In the genomic region with DNA sequence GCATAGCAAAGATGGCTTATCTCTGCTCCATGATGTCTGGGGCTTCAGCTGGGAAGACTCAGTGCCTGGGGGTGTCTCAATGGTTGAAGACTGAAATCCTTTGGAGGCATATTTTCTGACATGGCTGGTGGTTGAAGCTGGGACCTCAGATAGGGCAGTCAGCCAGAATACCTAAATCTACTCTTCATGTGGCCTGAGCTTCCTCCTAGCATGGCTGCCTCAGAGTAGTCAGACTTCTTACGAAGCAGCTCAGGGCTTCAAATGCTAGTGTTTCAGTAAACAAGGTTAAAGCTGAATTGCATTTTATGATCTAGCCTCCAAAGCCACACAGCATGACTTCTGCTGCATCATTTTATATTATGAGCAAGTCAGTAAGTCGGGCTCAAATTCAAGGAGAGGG, we compare ENCODE assay signal across 18 cellular contexts. TPM values are rescaled to one million over a fixed set of nuclear protein-coding genes. Genes with fewer than 3 reads are reported as not detected.
A peak's percentile ranks its signal among the peaks of the same experiment; 100 is the strongest.
DNase-seq lines count a peak whose midpoint lies in the region; ATAC-seq, FAIRE-seq and TF ChIP-seq lines count a peak whose summit lies in the region.
"Had no signal": no experiment of that assay in that cellular context is flagged by ENCODE, and none has a peak within 500 bp of the region (broad histone marks: within the 10 kb centered on the region; RNA-seq: fewer than 3 reads in every experiment).

No MANE protein-coding gene starts in this region.

- no peaks in the 10 kb centered on the region for H3K36me3 Mint-ChIP-seq in neural crest cell (ENCODE audit: low read depth)
- no peaks in the 10 kb centered on the region for H3K36me3 Mint-ChIP-seq in stimulated activated effector memory CD8-positive, alpha-beta T cell treated with anti-CD3 and anti-CD28 coated beads, Interleukin-12 subunit alpha, Interleukin-12 subunit beta, amount 100 ng/mL, for 72 hours

- in situ Hi-C loops in K562 (cut with MboI) = no loop called here

- no peak for TF ChIP-seq EP300 in K562 (IDR thresholded peaks at IDR 0.05; ENCODE audit: low read length)

- intact Hi-C loops in K562 (cut with micrococcal nuclease) = loop anchor here (10.0 kb wide), 1 partner anchor 233 kb away; the partner anchor contains the start of gene NDUFB2

- peaks cover 25% of the 10 kb centered on the region for H3K79me2 ChIP-seq in Karpas-422 (ENCODE audit: low read length)
- H3K79me2 ChIP-seq in K562 (ENCODE audit: control insufficient read depth, insufficient read depth, low read length) = peaks cover 22% of the 10 kb centered on the region

- H3K27me3 Mint-ChIP-seq in neural crest cell (ENCODE audit: low read depth) = peaks cover 11% of the 10 kb centered on the region

- no peaks in the 10 kb centered on the region for H3K9me3 Mint-ChIP-seq in neural crest cell
- no peaks in the 10 kb centered on the region for H3K9me3 Mint-ChIP-seq in stimulated activated effector memory CD8-positive, alpha-beta T cell treated with anti-CD3 and anti-CD28 coated beads, Interleukin-12 subunit alpha, Interleukin-12 subunit beta, amount 100 ng/mL, for 72 hours
- H3K9me3 Mint-ChIP-seq: CD8-positive, alpha-beta T cell had no signal

- no peak for TF ChIP-seq RAD21 in K562 (CRISPR knock-in tag; conservative IDR thresholded peaks at IDR 0.05 in 1 of 2, IDR thresholded peaks at IDR 0.05 in 1 of 2)

- H2AFZ ChIP-seq in Karpas-422 (ENCODE audit: low read length) (no peak overlapping the region), K562 (ENCODE audit: low read depth, low read length) (no peak overlapping the region; the same call in 1 of the 2 replicates)
- H2AFZ ChIP-seq: GM23248 had no signal

- DNase-seq in Karpas-422 (peak; percentile 42), K562 (ENCODE audit: extremely low read depth in 1 of 4, low spot score in 3 of 4) (no peak), neural crest cell (ENCODE audit: low read depth, low spot score) (no peak), NOMO-1 treated with DMSO at 0.1 percent for 48 hours (lab: John Stamatoyannopoulos, UW; ENCODE audit: unreplicated experiment) (no peak), NCI-H748 treated with DMSO at 0.1 percent for 48 hours (lab: John Stamatoyannopoulos, UW) (no peak)
- no peak for DNase-seq in stimulated activated effector memory CD8-positive, alpha-beta T cell treated with anti-CD3 and anti-CD28 coated beads, Interleukin-12 subunit alpha, Interleukin-12 subunit beta, amount 100 ng/mL, for 72 hours (ENCODE audit: low spot score in 2 of 2)
- DNase-seq: C1 segment of cervical spinal cord; Caco-2; CD8-positive, alpha-beta T cell; DMS79; EL; GDM1; GM23248; H7; HCEC 1CT had no signal

- FAIRE-seq in K562 (lab: Jason Lieb, UNC) = no peak
- FAIRE-seq: GM12878, GM19239, H1 had no signal

- no peaks in the 10 kb centered on the region for H3K9me2 ChIP-seq in Karpas-422 (replicated peaks; ENCODE audit: insufficient read depth, low read length)

- no peaks in the 10 kb centered on the region for H3K27me3 ChIP-seq in Karpas-422 (ENCODE audit: low read length)
- H3K27me3 ChIP-seq in K562 (ENCODE audit: control insufficient read depth in 2 of 2, insufficient read depth in 2 of 2, low read length in 2 of 2) = peaks cover 1 to 8% of the 10 kb centered on the region in 2 experiments; a peak in 2 of 5 replicates

- no peak overlapping the region for H3K27ac ChIP-seq in Karpas-422 (ENCODE audit: low read length)
- no peak overlapping the region for H3K27ac ChIP-seq in K562 (ENCODE audit: extremely low read depth, low read depth, low read length)
- H3K27ac ChIP-seq: GM23248 had no signal

- H3K4me3 Mint-ChIP-seq in neural crest cell = peak overlapping the region; percentile 75
- no peak overlapping the region for H3K4me3 Mint-ChIP-seq in stimulated activated effector memory CD8-positive, alpha-beta T cell treated with anti-CD3 and anti-CD28 coated beads, Interleukin-12 subunit alpha, Interleukin-12 subunit beta, amount 100 ng/mL, for 72 hours
- H3K4me3 Mint-ChIP-seq: CD8-positive, alpha-beta T cell had no signal

- H4K20me1 ChIP-seq in Karpas-422 (ENCODE audit: insufficient read depth, low read depth, low read length) (no peaks in the 10 kb centered on the region; the same call in 1 of the 2 replicates), K562 (replicated peaks; ENCODE audit: control insufficient read depth, insufficient read depth, low read length) (peaks cover 11% of the 10 kb centered on the region)

- H3K4me1 ChIP-seq in Karpas-422 (ENCODE audit: low read length) (peaks cover 14% of the 10 kb centered on the region), K562 (replicated peaks in 1 of 2; ENCODE audit: control insufficient read depth in 2 of 2, insufficient read depth in 2 of 2, low read length in 2 of 2) (peaks cover 0 to 3% of the 10 kb centered on the region in 2 experiments; a peak in 2 of 5 replicates)
- H3K4me1 ChIP-seq: Caco-2 had no signal

- H3K9ac ChIP-seq in Karpas-422 (ENCODE audit: low read length) (no peak overlapping the region), K562 (ENCODE audit: insufficient read depth in 1 of 2, low read depth in 2 of 2, low read length in 2 of 2) (no peak overlapping the region)
- H3K9ac ChIP-seq: GM23248 had no signal

- no peak for TF ChIP-seq CTCF in K562 (IDR thresholded peaks at IDR 0.05 in 2 of 3, conservative IDR thresholded peaks at IDR 0.05 in 1 of 3; ENCODE audit: insufficient read depth in 2 of 3, low read depth in 1 of 3, low read length in 3 of 3)
- no peak for TF ChIP-seq CTCF in neural crest cell (conservative IDR thresholded peaks at IDR 0.05)

- TF ChIP-seq POLR2A in K562 (conservative IDR thresholded peaks at IDR 0.05) = no peak

- no peak overlapping the region for H3K27ac Mint-ChIP-seq in neural crest cell (ENCODE audit: unreplicated experiment)
- no peak overlapping the region for H3K27ac Mint-ChIP-seq in stimulated activated effector memory CD8-positive, alpha-beta T cell treated with anti-CD3 and anti-CD28 coated beads, Interleukin-12 subunit alpha, Interleukin-12 subunit beta, amount 100 ng/mL, for 72 hours
- H3K27ac Mint-ChIP-seq: CD8-positive, alpha-beta T cell had no signal

- H3K36me3 ChIP-seq in Karpas-422 (ENCODE audit: insufficient read depth, low read length) (no peaks in the 10 kb centered on the region), K562 (ENCODE audit: control insufficient read depth, insufficient read depth, low read length) (no peaks in the 10 kb centered on the region)

- H3K9me3 ChIP-seq in Karpas-422 (ENCODE audit: low read length) (no peaks in the 10 kb centered on the region), K562 (replicated peaks; ENCODE audit: control insufficient read depth, insufficient read depth, low read depth, low read length) (no peaks in the 10 kb centered on the region)
- H3K9me3 ChIP-seq: Caco-2 had no signal

- H3K4me2 ChIP-seq in Karpas-422 (ENCODE audit: low read depth, low read length, poor library complexity, severe bottlenecking) = no peak overlapping the region
- H3K4me2 ChIP-seq in K562 (ENCODE audit: insufficient read depth, low read length) = no peak overlapping the region

- no TSS peak for BruUV-seq in K562 (replicated peaks; lab: Mats Ljungman, UMichigan)

- CTCF ChIA-PET in K562 (lab: Yijun Ruan, JAX; ENCODE audit: low intra/inter-chr PET ratio) = no interaction called here

- WGBS in K562 (ENCODE audit: insufficient coverage, low coverage, missing lambda C conversion rate) = 37% methylated on average over 2 of the region's 2 CpGs

- H3K9me1 ChIP-seq in K562 (ENCODE audit: control insufficient read depth, insufficient read depth, low read length) = no peaks in the 10 kb centered on the region

- peaks cover 5% of the 10 kb centered on the region for H3K4me1 Mint-ChIP-seq in neural crest cell
- H3K4me1 Mint-ChIP-seq in stimulated activated effector memory CD8-positive, alpha-beta T cell treated with anti-CD3 and anti-CD28 coated beads, Interleukin-12 subunit alpha, Interleukin-12 subunit beta, amount 100 ng/mL, for 72 hours = peaks cover 6% of the 10 kb centered on the region

- H3K4me3 ChIP-seq in Karpas-422 (ENCODE audit: low read length) (no peak overlapping the region), K562 (no peak overlapping the region)
- H3K4me3 ChIP-seq: GM12878, GM23248 had no signal

- no peak for ATAC-seq in K562
- ATAC-seq in stimulated activated effector memory CD8-positive, alpha-beta T cell treated with anti-CD3 and anti-CD28 coated beads, Interleukin-12 subunit alpha, Interleukin-12 subunit beta, amount 100 ng/mL, for 72 hours = no peak
- ATAC-seq: CD8-positive, alpha-beta T cell; GM12878 had no signal

- POLR2A ChIA-PET in K562 (lab: Yijun Ruan, JAX) = interaction anchor here (1.7 kb wide), 1 partner anchor 9 kb away, joined by 4 read pairs; no protein-coding TSS in a partner anchor

TF ChIP-seq in K562, 482 proteins besides CTCF, POLR2A, EP300 and RAD21:
- TF ChIP-seq ZNF586 (CRISPR knock-in tag; conservative IDR thresholded peaks at IDR 0.05) (no peak), CBX3 (IDR thresholded peaks at IDR 0.05; ENCODE audit: borderline replicate concordance in 1 of 2, low read length in 2 of 2) (peak in 1 of 2 experiments; percentile 70; a peak in 1 of 3 replicates), YY1 (IDR thresholded peaks at IDR 0.05; ENCODE audit: borderline replicate concordance in 1 of 3, control insufficient read depth in 1 of 3, extremely low read depth in 1 of 3, insufficient read depth in 3 of 3, insufficient read length in 1 of 3, insufficient replicate concordance in 2 of 3, low read depth in 1 of 3, low read length in 2 of 3) (peak; percentile 47 to 91 (median 60))

RNA-seq across cellular contexts. Expression of gene BRAF, which starts 2.6 kb away (rescaled TPM):
- 53.5 and 72.6 TPM in 2 replicates for total RNA-seq in Karpas-422 (2014; rRNA removed; shearing (Covaris generic); ENCODE audit: low replicate concordance)
- total RNA-seq in K562 (2011; cell fraction: chromatin; rRNA removed; ENCODE audit: low replicate concordance) = 127 and 304 TPM in 2 replicates
- 36.5 and 52.8 TPM in 2 replicates for total RNA-seq in K562 (2011; cell fraction: nucleolus; rRNA removed)
- total RNA-seq in K562 (2011; cell fraction: nucleoplasm; rRNA removed) = 111 and 199 TPM in 2 replicates
- total RNA-seq in K562 (2014; rRNA removed) (16.4 and 17.4 TPM in 2 replicates), K562 (2014; rRNA removed; fragmentation: Illumina TruSeq; extraction: Trizol) (38.3 and 42.7 TPM in 2 replicates), K562 (2015; rRNA removed; fragmentation: Illumina TruSeq; extraction: Trizol) (32.5 and 37.8 TPM in 2 replicates), K562 (2021) (33.4 and 34.1 TPM in 2 replicates), neural crest cell (27.7 and 35.6 TPM in 2 replicates)
- polyA plus RNA-seq in K562 (2011; rRNA removed) (37.2 and 38.5 TPM in 2 replicates), K562 (2014; fragmentation: Illumina TruSeq; extraction: Trizol) (21.9 and 24.1 TPM in 2 replicates), K562 (2014; fragmentation: Nextera tagmentation; extraction: Ambion mirVana) (1 to 10 TPM; 3.6 to 6.6 TPM), K562 (2014; rRNA removed) (14.0 and 15.1 TPM in 2 replicates)
- 12.1 and 24.8 TPM in 2 replicates for polyA plus RNA-seq in K562 (2011; cell fraction: cytosol; rRNA removed)
- 34.7 and 51.3 TPM in 2 replicates for polyA plus RNA-seq in K562 (2011; cell fraction: nucleus; rRNA removed)
- 15.7 and 20.2 TPM in 2 replicates for polyA plus RNA-seq in K562 (2012)
- polyA minus RNA-seq in K562 (2011; rRNA and poly(A)+ RNA removed) = 138 and 189 TPM in 2 replicates
- 46.0 and 52.5 TPM in 2 replicates for polyA minus RNA-seq in K562 (2011; cell fraction: cytosol; rRNA and poly(A)+ RNA removed)
- polyA minus RNA-seq in K562 (2011; cell fraction: nucleus; rRNA and poly(A)+ RNA removed) = 63.0 and 111 TPM in 2 replicates
